ENCODE assay signal across 9 cellular contexts in the genomic region with DNA sequence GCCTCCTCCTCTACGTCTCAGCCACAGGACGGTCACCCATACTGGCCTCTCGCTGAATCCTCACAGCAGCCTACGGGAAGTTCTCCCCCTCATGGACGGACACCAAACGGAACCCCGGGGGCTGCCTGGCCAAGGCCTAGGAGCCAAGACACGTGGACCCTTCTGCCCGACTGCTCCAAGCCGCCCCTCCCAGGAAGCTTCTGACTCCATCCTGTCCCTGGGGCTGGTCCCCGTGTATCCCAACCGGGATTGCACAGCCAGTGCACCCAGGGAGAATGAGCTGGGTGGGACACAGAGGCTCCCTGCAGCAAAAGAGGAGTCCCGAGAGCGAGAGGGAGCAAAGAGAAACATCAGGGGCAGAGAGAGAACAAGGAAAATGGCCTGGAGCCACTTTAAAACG. TPM values are rescaled to one million over a fixed set of nuclear protein-coding genes. Genes with fewer than 3 reads are reported as not detected.
DNase-seq lines count a peak whose midpoint lies in the region; ATAC-seq and TF ChIP-seq lines count a peak whose summit lies in the region.
"Had no signal": no experiment of that assay in that cellular context is flagged by ENCODE, and none has a peak within 500 bp of the region (broad histone marks: within the 10 kb centered on the region; RNA-seq: fewer than 3 reads in every experiment).

No MANE protein-coding gene starts in this region.

- DNase-seq in OCI-LY7 (ENCODE audit: low spot score) (peak; percentile 44), esophagus squamous epithelium (lab: John Stamatoyannopoulos, UW) (no peak), spleen (peak; percentile 83), globus pallidus (ENCODE audit: low spot score) (no peak), NCI-H526 treated with DMSO at 0.1 percent for 48 hours (lab: John Stamatoyannopoulos, UW) (no peak), ovary (no peak)
- DNase-seq: central memory CD4-positive, alpha-beta T cell had no signal

- BruUV-seq in OCI-LY7 (replicated peaks; lab: Mats Ljungman, UMichigan), result no TSS peak

- TF ChIP-seq CTCF in GM12875 (IDR thresholded peaks at IDR 0.05; ENCODE audit: borderline replicate concordance, insufficient read depth, low read depth, low read length) (peak; percentile 20; the same call in 1 of the 2 replicates), OCI-LY7 (conservative IDR thresholded peaks at IDR 0.05; ENCODE audit: low read length) (peak; percentile 36; the same call in 1 of the 2 replicates), esophagus squamous epithelium (IDR thresholded peaks at IDR 0.05) (no peak), spleen (IDR thresholded peaks at IDR 0.05 in 8 of 11, conservative IDR thresholded peaks at IDR 0.05 in 3 of 11) (peak in 2 of 11 experiments; percentile 9 to 14), ovary (IDR thresholded peaks at IDR 0.05) (no peak)

- no peaks in the 10 kb centered on the region for H3K9me2 ChIP-seq in OCI-LY7 (ENCODE audit: insufficient read depth, low read length)

- H3K27me3 ChIP-seq in esophagus squamous epithelium, result peaks cover 0 to 35% (median 0%) of the 10 kb centered on the region in 4 donors
- no peaks in the 10 kb centered on the region for H3K27me3 ChIP-seq in spleen (replicated peaks in 1 of 7)
- no peaks in the 10 kb centered on the region for H3K27me3 ChIP-seq in ovary

- H3K4me3 ChIP-seq in GM12875 (ENCODE audit: low read depth, low read length), result peak overlapping the region; percentile 58
- peak overlapping the region; percentile 90 for H3K4me3 ChIP-seq in OCI-LY7 (ENCODE audit: low read depth, low read length, poor library complexity, severe bottlenecking)
- peak overlapping the region in 3 of 4 donors; percentile 50 to 79 (median 69) for H3K4me3 ChIP-seq in esophagus squamous epithelium
- H3K4me3 ChIP-seq in spleen, result peak overlapping the region; percentile 15 to 96 (median 88)
- H3K4me3 ChIP-seq in ovary, result no peak overlapping the region

- CTCF ChIA-PET in OCI-LY7 (lab: Charles Lee; ENCODE audit: unreplicated experiment), result no interaction called here

- intact Hi-C loops in OCI-LY7 (cut with micrococcal nuclease; ENCODE audit: unreplicated experiment) (loop anchor here (10.0 kb wide), 1 partner anchor 402 kb away; no protein-coding TSS in a partner anchor), esophagus squamous epithelium (cut with DNase I) (no loop called here), spleen (cut with DNase I; ENCODE audit: low total_unique reads) (no loop called here), ovary (cut with DNase I) (no loop called here)

- H3K9me3 ChIP-seq in OCI-LY7 (ENCODE audit: low read length) (no peaks in the 10 kb centered on the region), esophagus squamous epithelium (no peaks in the 10 kb centered on the region), spleen (no peaks in the 10 kb centered on the region), ovary (no peaks in the 10 kb centered on the region)

- TF ChIP-seq EP300 in ovary (IDR thresholded peaks at IDR 0.05), result no peak

- H3K27ac ChIP-seq in OCI-LY7 (ENCODE audit: low read depth, low read length, poor library complexity, severe bottlenecking) (peak overlapping the region; percentile 76), esophagus squamous epithelium (peak overlapping the region; percentile 41 to 85 (median 72)), spleen (peak overlapping the region; percentile 66 to 97 (median 90)), ovary (no peak overlapping the region)

- H2AFZ ChIP-seq in OCI-LY7 (ENCODE audit: low read length), result 0 out of 2 replicates have a peak overlapping the region, but pooled peaks have one; percentile 19

- no peak for ATAC-seq in HG02678 (IDR thresholded peaks at IDR 0.05; ENCODE audit: unreplicated experiment)

- no peaks in the 10 kb centered on the region for H4K20me1 ChIP-seq in OCI-LY7 (ENCODE audit: insufficient read depth, low read length)

- 66 to 80% methylated on average over 1 to 9 of the region's 15 CpGs for WGBS in esophagus squamous epithelium, 2 donors
- WGBS in spleen, 5 donors, result 17 to 44% (median 19%) methylated on average over 13 to 15 of the region's 15 CpGs
- 70 to 87% (median 84%) methylated on average over 15 of the region's 15 CpGs for WGBS in ovary, 3 donors

- H3K4me2 ChIP-seq in OCI-LY7 (ENCODE audit: low read length), result peak overlapping the region; percentile 74

- peaks cover 60% of the 10 kb centered on the region for H3K4me1 ChIP-seq in OCI-LY7 (ENCODE audit: insufficient read depth, low read length, poor library complexity, severe bottlenecking)
- H3K4me1 ChIP-seq in esophagus squamous epithelium, result peaks cover 6 to 51% (median 13%) of the 10 kb centered on the region in 3 donors
- peaks cover 32 to 93% (median 74%) of the 10 kb centered on the region in 6 donors for H3K4me1 ChIP-seq in spleen
- no peaks in the 10 kb centered on the region for H3K4me1 ChIP-seq in ovary (ENCODE audit: insufficient read depth)

- POLR2A ChIA-PET in OCI-LY7 (lab: Charles Lee), result interaction anchor here (0.6 to 7.9 kb wide), 3 partner anchors 10 to 406 kb away, joined by 5 to 132 read pairs (median 5); no protein-coding TSS in a partner anchor

- H3K36me3 ChIP-seq in OCI-LY7 (ENCODE audit: insufficient read depth, low read length) (peaks cover 21% of the 10 kb centered on the region), esophagus squamous epithelium (no peaks in the 10 kb centered on the region), spleen (no peaks in the 10 kb centered on the region), ovary (no peaks in the 10 kb centered on the region)

- peaks cover 82% of the 10 kb centered on the region for H3K79me2 ChIP-seq in OCI-LY7 (ENCODE audit: insufficient read depth, low read depth, low read length)

- TF ChIP-seq POLR2A in esophagus squamous epithelium (IDR thresholded peaks at IDR 0.05) (peak in 1 of 4 donors; percentile 7), spleen (IDR thresholded peaks at IDR 0.05) (no peak), ovary (IDR thresholded peaks at IDR 0.05) (no peak)

RNA-seq across cellular contexts. Expression of a gene that starts 3.2 kb away (rescaled TPM):
- 17.8 and 25.0 TPM in 2 replicates for total RNA-seq in OCI-LY7 (2014; rRNA removed; shearing (Covaris generic))
- total RNA-seq in OCI-LY7 (2022), result 35.0 and 38.4 TPM in 2 replicates
- total RNA-seq in esophagus squamous epithelium, result 1 to 10 TPM in 3 of 4 donors, under 1 TPM in 1; 0.61 to 2.9 (median 2.0) TPM
- 10 to 100 TPM; 23.3 to 40.3 (median 32.3) TPM for total RNA-seq in spleen
- 10 to 100 TPM; 17.0 to 26.1 (median 17.4) TPM for polyA plus RNA-seq in spleen
- 1 to 10 TPM in 5 of 7 donors, under 1 TPM in 2; 0.60 to 2.9 (median 1.6) TPM for total RNA-seq in ovary
- 1 to 10 TPM; 3.5 to 9.4 TPM for polyA plus RNA-seq in ovary

RNA-seq across cellular contexts. Expression of a gene that starts 16.4 kb away (rescaled TPM):
- 0.16 and 0.46 TPM in 2 replicates for total RNA-seq in OCI-LY7 (2014; rRNA removed; shearing (Covaris generic))
- total RNA-seq in OCI-LY7 (2022) (0.11 and 0.28 TPM in 2 replicates), esophagus squamous epithelium (1 to 10 TPM in 1 of 4 donors, under 1 TPM in 2, not detected in 1; 0.40 to 2.9 (median 0.97) TPM), spleen (1 to 10 TPM; 2.3 to 3.8 (median 3.1) TPM), ovary (10 to 100 TPM in 4 of 7 donors, 1 to 10 TPM in 3; 7.6 to 12.0 (median 11.0) TPM)
- polyA plus RNA-seq in spleen (1 to 10 TPM; 1.1 to 2.1 (median 1.3) TPM), ovary (10 to 100 TPM in 1 of 2 donors, 1 to 10 TPM in 1; 3.6 to 11.8 TPM)

Comparison
In these comparisons a context has a peak if more than half of its experiments do, and no peak if none do; other contexts are left out.
1. CTCF ChIP-seq: peak in GM12875 (single experiment) and OCI-LY7 (single experiment); none in esophagus squamous epithelium (0 of 6) and ovary (0 of 3).
2. DNase-seq: peak in OCI-LY7 (single experiment) and spleen (single experiment); none in esophagus squamous epithelium (single experiment), globus pallidus (single experiment), NCI-H526 treated with DMSO at 0.1 percent for 48 hours (single experiment) and ovary (0 of 5).
3. H3K27ac ChIP-seq: peak in OCI-LY7 (single experiment), esophagus squamous epithelium (4 of 4) and spleen (8 of 8); none in ovary (0 of 2).
4. RNA of a gene that starts 3.2 kb away (total RNA-seq): 17.8 to 38.4 TPM in OCI-LY7 and 23.3 to 40.3 TPM in spleen; 0.61 to 2.9 TPM in esophagus squamous epithelium and 0.60 to 2.9 TPM in ovary; every median in the first group is over 4 times any median in the second.